ENCODE assay signal across 8 cellular contexts in genomic region chr2:30239308-30240161, GRCh38. TPM values are rescaled to one million over a fixed set of nuclear protein-coding genes. Genes with fewer than 3 reads are reported as not detected.
A peak's percentile ranks its signal among the peaks of the same experiment; 100 is the strongest.
DNase-seq lines count a peak whose midpoint lies in the region; FAIRE-seq and TF ChIP-seq lines count a peak whose summit lies in the region.

No MANE protein-coding gene starts in this region.

- peak; percentile 9 for DNase-seq in NCI-H510A treated with DMSO at 0.1 percent for 48 hours (lab: John Stamatoyannopoulos, UW)
- DNase-seq in NCI-H510A (lab: John Stamatoyannopoulos, UW) = no peak
- DNase-seq in NCI-H82 (lab: John Stamatoyannopoulos, UW) = peak; percentile 67
- DNase-seq in activated T-cell treated with anti-CD3 and anti-CD28 coated beads for 48 hours (ENCODE audit: low read depth) = peak; percentile 71
- DNase-seq in fibroblast of gingiva (ENCODE audit: low read depth) = peak; percentile 90
- DNase-seq in tibial nerve (ENCODE audit: low spot score in 2 of 2) = peak; percentile 53 to 78
- no peak for DNase-seq in GM12892 (ENCODE audit: insufficient read length)

- TF ChIP-seq EP300 in tibial nerve (IDR thresholded peaks at IDR 0.05) = peak; percentile 54 to 92

- peaks cover 0 to 4% (median 0%) of the 10 kb centered on the region in 4 donors for H3K9me3 ChIP-seq in tibial nerve

- H3K9me3 Mint-ChIP-seq in nephron = no peaks in the 10 kb centered on the region

- H3K4me3 ChIP-seq in tibial nerve = no peak overlapping the region

- H3K4me3 Mint-ChIP-seq in nephron = peak overlapping the region in 1 of 3 experiments; percentile 14

- 49 to 62% methylated on average over 15 of the region's 15 CpGs for WGBS in tibial nerve, 2 donors

- no peaks in the 10 kb centered on the region for H3K27me3 Mint-ChIP-seq in nephron (ENCODE audit: low read depth)

- peaks cover 0 to 29% (median 10%) of the 10 kb centered on the region in 4 donors for H3K4me1 ChIP-seq in tibial nerve

- no peak for FAIRE-seq in GM12892 (lab: Jason Lieb, UNC)

- H3K27ac ChIP-seq in tibial nerve = peak overlapping the region in 3 of 4 donors; percentile 34 to 67 (median 58)

- H3K36me3 Mint-ChIP-seq in nephron (ENCODE audit: low read depth) = peaks cover 68% of the 10 kb centered on the region

- TF ChIP-seq CTCF in nephron (IDR thresholded peaks at IDR 0.05; ENCODE audit: unreplicated experiment in 3 of 3) = peak; percentile 81 to 89 (median 82)
- TF ChIP-seq CTCF in tibial nerve (IDR thresholded peaks at IDR 0.05) = peak; percentile 77 to 93 (median 87)

- no peaks in the 10 kb centered on the region for H3K27me3 ChIP-seq in tibial nerve

- H3K36me3 ChIP-seq in tibial nerve = peaks cover 0 to 18% (median 0%) of the 10 kb centered on the region in 3 donors

- H3K4me1 Mint-ChIP-seq in nephron = peaks cover 42% of the 10 kb centered on the region

- peak overlapping the region; percentile 6 to 64 (median 36) for H3K27ac Mint-ChIP-seq in nephron

- TF ChIP-seq POLR2A in tibial nerve (IDR thresholded peaks at IDR 0.05) (no peak), GM12892 (IDR thresholded peaks at IDR 0.05; ENCODE audit: low read depth, low read length) (no peak)

RNA-seq across cellular contexts. Expression of gene LBH, which starts 8.2 kb away (rescaled TPM):
- 10 to 100 TPM; 12.7 to 31.6 (median 21.5) TPM for total RNA-seq in tibial nerve
- 18.2 TPM for polyA plus RNA-seq in GM12892 (2012; ENCODE audit: missing spikeins)

Comparison
In these comparisons a context has a peak if more than half of its experiments do, and no peak if none do; other contexts are left out.
1. DNase-seq: peak in NCI-H510A treated with DMSO at 0.1 percent for 48 hours (single experiment), NCI-H82 (single experiment), activated T-cell treated with anti-CD3 and anti-CD28 coated beads for 48 hours (single experiment), fibroblast of gingiva (single experiment) and tibial nerve (2 of 2); none in NCI-H510A (single experiment) and GM12892 (single experiment).